Comparison of ENCODE assay signal across 9 cellular contexts in the genomic region with DNA sequence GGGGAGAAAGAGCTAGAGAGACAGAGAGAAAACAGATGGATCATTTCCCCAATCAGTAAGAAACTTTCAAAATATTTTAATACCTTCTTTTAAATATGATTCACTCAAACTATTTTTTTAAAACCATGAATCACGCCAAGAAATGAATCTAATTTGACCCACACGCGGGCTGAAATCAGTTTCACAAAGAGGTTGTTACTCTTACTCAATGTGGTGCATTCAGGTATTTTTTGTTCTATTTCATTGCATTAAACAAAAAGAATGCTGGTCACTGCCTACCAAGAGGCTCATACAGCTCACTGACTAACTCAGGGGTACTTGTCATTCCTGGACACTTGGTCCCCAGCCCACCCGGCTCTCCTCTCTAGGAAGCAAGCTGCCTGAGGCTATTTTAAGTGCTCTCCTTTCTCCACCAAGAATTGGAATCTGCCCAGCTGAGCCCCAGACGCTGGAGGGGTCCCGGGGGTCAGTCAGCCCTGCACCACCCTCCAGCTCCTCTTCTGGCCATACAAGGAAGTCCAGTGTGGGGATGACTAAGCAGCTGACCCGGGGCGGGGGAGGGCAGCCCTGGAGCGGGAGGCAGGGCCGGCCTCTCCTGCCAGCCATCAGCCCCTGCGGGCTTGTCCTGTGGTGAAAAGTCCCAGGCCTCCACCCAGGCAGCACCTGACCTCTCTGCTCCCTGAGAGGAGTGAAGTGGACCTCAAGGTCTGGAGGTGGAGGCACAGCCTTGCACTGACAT. TPM values are rescaled to one million over a fixed set of nuclear protein-coding genes. Genes with fewer than 3 reads are reported as not detected.
DNase-seq lines count a peak whose midpoint lies in the region; ATAC-seq, FAIRE-seq and TF ChIP-seq lines count a peak whose summit lies in the region.
"Had no signal": no experiment of that assay in that cellular context is flagged by ENCODE, and none has a peak within 500 bp of the region (broad histone marks: within the 10 kb centered on the region; RNA-seq: fewer than 3 reads in every experiment).

No MANE protein-coding gene starts in this region.

- no peaks in the 10 kb centered on the region for H4K20me1 ChIP-seq in astrocyte (ENCODE audit: insufficient read depth, low read length)
- no peaks in the 10 kb centered on the region for H4K20me1 ChIP-seq in hepatocyte (ENCODE audit: insufficient read depth, poor library complexity, severe bottlenecking)

- no peaks in the 10 kb centered on the region for H3K9me2 ChIP-seq in hepatocyte (replicated peaks; ENCODE audit: insufficient read depth)

- TF ChIP-seq CTCF in astrocyte (IDR thresholded peaks at IDR 0.05; ENCODE audit: insufficient read depth, low read depth, low read length) (peak; percentile 4), hepatocyte (IDR thresholded peaks at IDR 0.05; ENCODE audit: poor library complexity) (no peak), retinal pigment epithelial cell (conservative IDR thresholded peaks at IDR 0.05; ENCODE audit: low read depth, low read length) (peak; percentile 43)

- H2AFZ ChIP-seq in astrocyte (ENCODE audit: low read depth, low read length): peak overlapping the region; percentile 21
- peak overlapping the region; percentile 9 for H2AFZ ChIP-seq in hepatocyte

- H3K4me1 Mint-ChIP-seq in astrocyte (ENCODE audit: low read depth, unreplicated experiment): peaks cover 39% of the 10 kb centered on the region
- H3K4me1 Mint-ChIP-seq in T-helper 2 cell treated with Interferon-gamma antibody and Interleukin-4, amounts not matched to agents 5 μg/mL and 100 μg/mL, for 36 hours (ENCODE audit: low read depth): peaks cover 2% of the 10 kb centered on the region

- H3K9ac ChIP-seq in astrocyte (ENCODE audit: low read length): peak overlapping the region; percentile 69

- no peaks in the 10 kb centered on the region for H3K36me3 Mint-ChIP-seq in astrocyte (ENCODE audit: low read depth, unreplicated experiment)
- H3K36me3 Mint-ChIP-seq in T-helper 2 cell treated with Interferon-gamma antibody and Interleukin-4, amounts not matched to agents 5 μg/mL and 100 μg/mL, for 36 hours (ENCODE audit: low read depth): peaks cover 2% of the 10 kb centered on the region

- peaks cover 45% of the 10 kb centered on the region for H3K4me1 ChIP-seq in astrocyte (ENCODE audit: insufficient read depth, low read length)
- peaks cover 20% of the 10 kb centered on the region for H3K4me1 ChIP-seq in hepatocyte (ENCODE audit: insufficient read depth)

- no peaks in the 10 kb centered on the region for H3K27me3 ChIP-seq in H7 (ENCODE audit: control insufficient read depth, insufficient read depth, low read length)
- no peaks in the 10 kb centered on the region for H3K27me3 ChIP-seq in astrocyte (ENCODE audit: insufficient read depth, low read length)
- no peaks in the 10 kb centered on the region for H3K27me3 ChIP-seq in hepatocyte

- H3K4me2 ChIP-seq in astrocyte (ENCODE audit: low read length) (peak overlapping the region; percentile 76), hepatocyte (peak overlapping the region; percentile 43)

- peaks cover 5% of the 10 kb centered on the region for H3K9me3 Mint-ChIP-seq in astrocyte (ENCODE audit: unreplicated experiment)
- peaks cover 7% of the 10 kb centered on the region for H3K9me3 Mint-ChIP-seq in T-helper 2 cell treated with Interferon-gamma antibody and Interleukin-4, amounts not matched to agents 5 μg/mL and 100 μg/mL, for 36 hours
- H3K9me3 Mint-ChIP-seq: central memory CD8-positive, alpha-beta T cell had no signal

- H3K27ac ChIP-seq in astrocyte (ENCODE audit: low read depth, low read length) (peak overlapping the region; percentile 89), hepatocyte (peak overlapping the region; percentile 45)

- H3K4me3 ChIP-seq in H7 (ENCODE audit: insufficient read depth, low read depth, low read length): no peak overlapping the region
- no peak overlapping the region for H3K4me3 ChIP-seq in astrocyte (ENCODE audit: insufficient read depth, low read depth, low read length)
- no peak overlapping the region for H3K4me3 ChIP-seq in hepatocyte
- H3K4me3 ChIP-seq in retinal pigment epithelial cell (ENCODE audit: low read length): no peak overlapping the region

- H3K4me3 Mint-ChIP-seq in astrocyte (ENCODE audit: unreplicated experiment): no peak overlapping the region
- no peak overlapping the region for H3K4me3 Mint-ChIP-seq in T-helper 2 cell treated with Interferon-gamma antibody and Interleukin-4, amounts not matched to agents 5 μg/mL and 100 μg/mL, for 36 hours
- H3K4me3 Mint-ChIP-seq: central memory CD8-positive, alpha-beta T cell had no signal

- 39% methylated on average over 11 of the region's 11 CpGs for WGBS in hepatocyte (ENCODE audit: low lambda C conversion rate, missing lambda C conversion rate)

- H3K79me2 ChIP-seq in astrocyte (ENCODE audit: insufficient read depth, low read length) (no peaks in the 10 kb centered on the region), hepatocyte (no peaks in the 10 kb centered on the region)

- DNase-seq in H7 (peak; percentile 90), astrocyte (ENCODE audit: low read depth) (peak; percentile 89), hepatocyte (ENCODE audit: low spot score) (peak; percentile 68), retinal pigment epithelial cell (ENCODE audit: low read depth) (no peak), SW480 (ENCODE audit: low spot score) (no peak)
- no peak for DNase-seq in T-helper 2 cell treated with Interferon-gamma antibody and Interleukin-4, amounts not matched to agents 5 μg/mL and 100 μg/mL, for 36 hours (ENCODE audit: low spot score)
- no peak for DNase-seq in activated CD4-positive, CD25-positive, alpha-beta regulatory T cell treated with anti-CD3 and anti-CD28 coated beads, Interleukin-2, amount 50 U/mL, for 72 hours

- FAIRE-seq in astrocyte (lab: Jason Lieb, UNC): no peak

- no peak for ATAC-seq in HG03039 (IDR thresholded peaks at IDR 0.05; ENCODE audit: unreplicated experiment)

- no peaks in the 10 kb centered on the region for H3K36me3 ChIP-seq in H7 (replicated peaks; ENCODE audit: control insufficient read depth, insufficient read depth, low read length)
- no peaks in the 10 kb centered on the region for H3K36me3 ChIP-seq in astrocyte (ENCODE audit: insufficient read depth, low read length)
- no peaks in the 10 kb centered on the region for H3K36me3 ChIP-seq in hepatocyte (replicated peaks; ENCODE audit: insufficient read depth, low read depth)

- peak overlapping the region; percentile 94 for H3K27ac Mint-ChIP-seq in astrocyte (ENCODE audit: unreplicated experiment)
- no peak overlapping the region for H3K27ac Mint-ChIP-seq in T-helper 2 cell treated with Interferon-gamma antibody and Interleukin-4, amounts not matched to agents 5 μg/mL and 100 μg/mL, for 36 hours

- H3K9me3 ChIP-seq in astrocyte (ENCODE audit: insufficient read depth, low read depth, low read length): no peaks in the 10 kb centered on the region
- H3K9me3 ChIP-seq in hepatocyte (ENCODE audit: low read depth): no peaks in the 10 kb centered on the region

- no peaks in the 10 kb centered on the region for H3K27me3 Mint-ChIP-seq in astrocyte (ENCODE audit: low read depth, unreplicated experiment)
- peaks cover 11% of the 10 kb centered on the region for H3K27me3 Mint-ChIP-seq in T-helper 2 cell treated with Interferon-gamma antibody and Interleukin-4, amounts not matched to agents 5 μg/mL and 100 μg/mL, for 36 hours (ENCODE audit: low read depth)

RNA-seq across cellular contexts. Expression of gene PFKP, which starts 21.7 kb away (rescaled TPM):
- 104 and 120 TPM in 2 replicates for total RNA-seq in H7 (2014; rRNA removed; shearing (Covaris generic))
- total RNA-seq in astrocyte: 356 and 361 TPM in 2 replicates
- total RNA-seq in hepatocyte: 17.5 and 24.6 TPM in 2 replicates
- 48.9 and 56.0 TPM in 2 replicates for polyA plus RNA-seq in hepatocyte

Comparison
In these comparisons a context has a peak if more than half of its experiments do, and no peak if none do; other contexts are left out.
1. DNase-seq: peak in H7 (single experiment), astrocyte (single experiment) and hepatocyte (single experiment); none in retinal pigment epithelial cell (single experiment), SW480 (single experiment), T-helper 2 cell treated with Interferon-gamma antibody and Interleukin-4, amounts not matched to agents 5 μg/mL and 100 μg/mL, for 36 hours (single experiment) and activated CD4-positive, CD25-positive, alpha-beta regulatory T cell treated with anti-CD3 and anti-CD28 coated beads, Interleukin-2, amount 50 U/mL, for 72 hours (single experiment).